8 cellular contexts compared by ENCODE assay signal in the genomic region with DNA sequence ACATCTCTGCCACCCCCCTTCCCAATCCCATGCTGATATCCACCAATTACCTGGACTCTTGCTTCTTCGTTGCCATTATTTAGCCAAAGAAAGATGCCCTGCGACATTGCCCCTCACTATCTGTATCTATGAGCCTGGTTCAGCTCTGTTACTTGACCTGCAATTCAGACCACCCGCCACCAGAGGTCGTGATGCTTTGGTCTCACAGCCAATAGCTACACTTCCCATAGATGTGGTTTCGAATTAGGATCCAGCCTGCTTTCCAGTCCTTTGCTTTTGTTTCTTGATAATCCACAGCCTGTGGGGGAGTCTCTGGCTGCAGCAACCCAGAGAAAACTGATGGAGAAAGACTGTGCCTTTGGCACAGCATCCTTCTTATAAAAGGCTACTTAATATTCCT.
DNase-seq lines count a peak whose midpoint lies in the region; ATAC-seq and TF ChIP-seq lines count a peak whose summit lies in the region.

No MANE protein-coding gene starts in this region.

- H3K27me3 ChIP-seq in Loucy (ENCODE audit: insufficient read depth, low read length, poor library complexity, severe bottlenecking) (no peaks in the 10 kb centered on the region), gastrocnemius medialis (no peaks in the 10 kb centered on the region)

- TF ChIP-seq POLR2A in gastrocnemius medialis (IDR thresholded peaks at IDR 0.05) = no peak

- H3K9me3 ChIP-seq in Loucy (ENCODE audit: insufficient read depth, low read depth, low read length) (peaks cover 8% of the 10 kb centered on the region; the same call in 1 of the 2 replicates), gastrocnemius medialis (no peaks in the 10 kb centered on the region)

- no peaks in the 10 kb centered on the region for H4K20me1 ChIP-seq in Loucy (ENCODE audit: insufficient read depth, low read length, poor library complexity, severe bottlenecking)

- no peaks in the 10 kb centered on the region for H3K9me2 ChIP-seq in Loucy (replicated peaks; ENCODE audit: low read depth, low read length)

- no peaks in the 10 kb centered on the region for H3F3A ChIP-seq in Loucy (ENCODE audit: low read depth)

- no peaks in the 10 kb centered on the region for H3K79me2 ChIP-seq in Loucy (ENCODE audit: insufficient read depth, low read length)

- peak; percentile 59 for TF ChIP-seq CTCF in Loucy (conservative IDR thresholded peaks at IDR 0.05; ENCODE audit: low read length)
- peak; percentile 70 for TF ChIP-seq CTCF in choroid plexus epithelial cell (conservative IDR thresholded peaks at IDR 0.05; ENCODE audit: low read depth, low read length)
- peak in 4 of 5 experiments; percentile 29 to 52 (median 36) for TF ChIP-seq CTCF in gastrocnemius medialis (IDR thresholded peaks at IDR 0.05 in 4 of 5, conservative IDR thresholded peaks at IDR 0.05 in 1 of 5)

- no peak overlapping the region for H3K4me3 ChIP-seq in Loucy (ENCODE audit: low read length, poor library complexity, severe bottlenecking)
- H3K4me3 ChIP-seq in choroid plexus epithelial cell (ENCODE audit: low read depth, low read length) = no peak overlapping the region
- no peak overlapping the region for H3K4me3 ChIP-seq in gastrocnemius medialis

- H3K4me2 ChIP-seq in Loucy (ENCODE audit: low read depth, low read length, poor library complexity, severe bottlenecking) = no peak overlapping the region

- H3K4me1 ChIP-seq in Loucy (ENCODE audit: insufficient read depth, low read length, poor library complexity, severe bottlenecking) = no peaks in the 10 kb centered on the region
- peaks cover 11 to 14% of the 10 kb centered on the region in 2 donors for H3K4me1 ChIP-seq in gastrocnemius medialis

- ATAC-seq in gastrocnemius medialis = peak in 1 of 2 donors; percentile 11
- no peak for ATAC-seq in HG03095 (IDR thresholded peaks at IDR 0.05; ENCODE audit: unreplicated experiment)
- no peak for ATAC-seq in HG03378 (IDR thresholded peaks at IDR 0.05; ENCODE audit: unreplicated experiment)

- H3K27ac ChIP-seq in gastrocnemius medialis = peak overlapping the region in 3 of 4 donors; percentile 59 to 75 (median 65)

- intact Hi-C loops in gastrocnemius medialis (cut with DNase I; ENCODE audit: low total_unique reads) = no loop called here

- DNase-seq in NOMO-1 treated with DMSO at 0.1 percent for 48 hours (lab: John Stamatoyannopoulos, UW; ENCODE audit: unreplicated experiment) = peak; percentile 3
- DNase-seq in NOMO-1 treated with dmso at 0.1 percent for 144 hours (lab: John Stamatoyannopoulos, UW; ENCODE audit: unreplicated experiment) = no peak
- peak; percentile 19 for DNase-seq in choroid plexus epithelial cell (ENCODE audit: low read depth)
- no peak for DNase-seq in gastrocnemius medialis
- no peak for DNase-seq in putamen (ENCODE audit: low spot score)

- H3K36me3 ChIP-seq in Loucy (ENCODE audit: insufficient read depth, low read length) = no peaks in the 10 kb centered on the region
- no peaks in the 10 kb centered on the region for H3K36me3 ChIP-seq in gastrocnemius medialis

- in situ Hi-C loops in gastrocnemius medialis (cut with MboI; ENCODE audit: low sequenced_read_pairs in 4 of 4) = no loop called here

- no peak overlapping the region for H3K9ac ChIP-seq in Loucy (ENCODE audit: low read depth, low read length, poor library complexity, severe bottlenecking)

- no peak overlapping the region for H2AFZ ChIP-seq in Loucy (ENCODE audit: low read length)

Comparison
In these comparisons a context has a peak if more than half of its experiments do, and no peak if none do; other contexts are left out.
1. DNase-seq: peak in NOMO-1 treated with DMSO at 0.1 percent for 48 hours (single experiment) and choroid plexus epithelial cell (single experiment); none in NOMO-1 treated with dmso at 0.1 percent for 144 hours (single experiment), gastrocnemius medialis (0 of 2) and putamen (single experiment).
2. Peak in every context shown above with its lines, with median percentiles within 50 percentile points of each other: CTCF ChIP-seq.